32 cellular contexts compared by ENCODE assay signal in genomic region chr2:201969241-201969937, GRCh38.
A peak's percentile ranks its signal among the peaks of the same experiment; 100 is the strongest.
DNase-seq lines count a peak whose midpoint lies in the region; ATAC-seq, FAIRE-seq and TF ChIP-seq lines count a peak whose summit lies in the region.
"Had no signal": no experiment of that assay in that cellular context is flagged by ENCODE, and none has a peak within 500 bp of the region (broad histone marks: within the 10 kb centered on the region; RNA-seq: fewer than 3 reads in every experiment).

No MANE protein-coding gene starts in this region.

- CTCF ChIA-PET in SK-N-SH (lab: Yijun Ruan, JAX) = interaction anchor here (0.7 to 5.0 kb wide), 4 partner anchors 10 to 189 kb away, joined by 3 to 22 read pairs (median 6); no protein-coding TSS in a partner anchor

- H3K36me3 Mint-ChIP-seq in glutamatergic neuron (ENCODE audit: unreplicated experiment) = peaks cover 4% of the 10 kb centered on the region
- H3K36me3 Mint-ChIP-seq in activated naive CD8-positive, alpha-beta T cell treated with anti-CD3 and anti-CD28 coated beads, Interleukin-2, amount 50 U/mL, for 24 hours (ENCODE audit: low read depth) = no peaks in the 10 kb centered on the region
- H3K36me3 Mint-ChIP-seq: mesothelial cell of epicardium; natural killer cell treated with Interleukin-12 subunit alpha and Interleukin-12 subunit beta and Interleukin-15 and Interleukin-18, amount 100 ng/mL, for 72 hours; stimulated activated naive B cell treated with anti-CD40 and anti-IgM and Interleukin-4, amounts not matched to agents 10 μg/mL and 1 μg/mL and 100 μg/mL, for 72 hours had no signal

- peaks cover 12% of the 10 kb centered on the region for H3K27me3 Mint-ChIP-seq in glutamatergic neuron (ENCODE audit: unreplicated experiment)
- peaks cover 3% of the 10 kb centered on the region for H3K27me3 Mint-ChIP-seq in activated naive CD8-positive, alpha-beta T cell treated with anti-CD3 and anti-CD28 coated beads, Interleukin-2, amount 50 U/mL, for 24 hours
- H3K27me3 Mint-ChIP-seq: dendritic cell treated with granulocyte-macrophage colony-stimulating factor and Interleukin-4, amounts not matched to agents 40 ng/mL and 50 ng/mL, for 4 days; progenitor cell of endocrine pancreas had no signal

- no peak for TF ChIP-seq RAD21 in SK-N-SH (IDR thresholded peaks at IDR 0.05; ENCODE audit: low read length)

- POLR2A ChIA-PET in SK-N-SH (lab: Yijun Ruan, JAX) = no interaction called here

- FAIRE-seq in D721Med (lab: Jason Lieb, UNC) = no peak
- FAIRE-seq: GM19239, islet of Langerhans had no signal

- H3K4me1 Mint-ChIP-seq in glutamatergic neuron (ENCODE audit: low read depth, unreplicated experiment) = peaks cover 28% of the 10 kb centered on the region
- H3K4me1 Mint-ChIP-seq in activated naive CD8-positive, alpha-beta T cell treated with anti-CD3 and anti-CD28 coated beads, Interleukin-2, amount 50 U/mL, for 24 hours = peaks cover 5% of the 10 kb centered on the region
- H3K4me1 Mint-ChIP-seq: stimulated activated naive B cell treated with anti-CD40 and anti-IgM and Interleukin-4, amounts not matched to agents 10 μg/mL and 1 μg/mL and 100 μg/mL, for 72 hours had no signal

- no peak overlapping the region for H3K9ac ChIP-seq in SK-N-SH

- intact Hi-C loops in body of pancreas (cut with DNase I) = no loop called here

- TF ChIP-seq CTCF in D721Med (IDR thresholded peaks at IDR 0.05; ENCODE audit: insufficient read depth, missing control alignments) = no peak
- TF ChIP-seq CTCF in SK-N-SH (IDR thresholded peaks at IDR 0.05) = no peak
- no peak for TF ChIP-seq CTCF in glutamatergic neuron (IDR thresholded peaks at IDR 0.05; ENCODE audit: partially characterized antibody, unreplicated experiment)
- TF ChIP-seq CTCF in omental fat pad (IDR thresholded peaks at IDR 0.05) = no peak
- no peak for TF ChIP-seq CTCF in body of pancreas (IDR thresholded peaks at IDR 0.05)

- H3K27ac Mint-ChIP-seq in glutamatergic neuron (ENCODE audit: unreplicated experiment) = peak overlapping the region; percentile 62
- no peak overlapping the region for H3K27ac Mint-ChIP-seq in activated naive CD8-positive, alpha-beta T cell treated with anti-CD3 and anti-CD28 coated beads, Interleukin-2, amount 50 U/mL, for 24 hours
- H3K27ac Mint-ChIP-seq: dendritic cell treated with granulocyte-macrophage colony-stimulating factor and Interleukin-4, amounts not matched to agents 40 ng/mL and 50 ng/mL, for 4 days; mesothelial cell of epicardium; natural killer cell treated with Interleukin-12 subunit alpha and Interleukin-12 subunit beta and Interleukin-15 and Interleukin-18, amount 100 ng/mL, for 72 hours; stimulated activated naive B cell treated with anti-CD40 and anti-IgM and Interleukin-4, amounts not matched to agents 10 μg/mL and 1 μg/mL and 100 μg/mL, for 72 hours had no signal

- H2AFZ ChIP-seq in SK-N-SH (ENCODE audit: low read depth) = no peak overlapping the region; the same call in 1 of the 2 replicates
- H2AFZ ChIP-seq: PC-9 had no signal

- peak overlapping the region; percentile 54 to 66 for H3K27ac ChIP-seq in SK-N-SH (ENCODE audit: low read depth in 2 of 2, low read length in 1 of 2)
- H3K27ac ChIP-seq in body of pancreas = no peak overlapping the region
- H3K27ac ChIP-seq: C4-2B, gastrocnemius medialis, PC-9, right lobe of liver, suprapubic skin, uterus had no signal

- peak; percentile 64 for DNase-seq in D721Med (ENCODE audit: insufficient read length, low spot score)
- peak; percentile 51 for DNase-seq in SK-N-SH
- DNase-seq in glutamatergic neuron = no peak
- DNase-seq in omental fat pad (ENCODE audit: low spot score) = no peak
- DNase-seq in NAMALWA (ENCODE audit: low spot score) = no peak
- no peak for DNase-seq in body of pancreas
- DNase-seq in activated naive CD8-positive, alpha-beta T cell treated with anti-CD3 and anti-CD28 coated beads, Interleukin-2, amount 50 U/mL, for 24 hours = no peak
- no peak for DNase-seq in stimulated activated CD4-positive, alpha-beta T cell treated with anti-CD3 and anti-CD28 coated beads, Interleukin-4, amount 100 ng/mL, for 24 hours
- DNase-seq: activated CD4-positive, CD25-positive, alpha-beta regulatory T cell; activated naive CD4-positive, alpha-beta T cell treated with anti-CD3 and anti-CD28 coated beads, Interleukin-2, amount 50 U/mL, for 16 hours; aorta; Calu3; central memory CD4-positive, alpha-beta T cell; gastrocnemius medialis; left ventricle myocardium superior; NCI-H1417 treated with DMSO at 0.1 percent for 48 hours; NCI-H2081; NCI-H748 treated with DMSO at 0.1 percent for 48 hours; PC-9; right lobe of liver; stimulated activated naive B cell treated with anti-CD40 and anti-IgM and Interleukin-4, amounts not matched to agents 10 μg/mL and 1 μg/mL and 100 μg/mL, for 72 hours; uterus had no signal

- no peak overlapping the region for H3K4me3 Mint-ChIP-seq in glutamatergic neuron (ENCODE audit: unreplicated experiment)
- H3K4me3 Mint-ChIP-seq in activated naive CD8-positive, alpha-beta T cell treated with anti-CD3 and anti-CD28 coated beads, Interleukin-2, amount 50 U/mL, for 24 hours = no peak overlapping the region
- H3K4me3 Mint-ChIP-seq: dendritic cell treated with granulocyte-macrophage colony-stimulating factor and Interleukin-4, amounts not matched to agents 40 ng/mL and 50 ng/mL, for 4 days; mesothelial cell of epicardium; natural killer cell treated with Interleukin-12 subunit alpha and Interleukin-12 subunit beta and Interleukin-15 and Interleukin-18, amount 100 ng/mL, for 72 hours; stimulated activated naive B cell treated with anti-CD40 and anti-IgM and Interleukin-4, amounts not matched to agents 10 μg/mL and 1 μg/mL and 100 μg/mL, for 72 hours had no signal

- no peaks in the 10 kb centered on the region for H3K9me3 ChIP-seq in SK-N-SH
- no peaks in the 10 kb centered on the region for H3K9me3 ChIP-seq in body of pancreas
- H3K9me3 ChIP-seq: gastrocnemius medialis, right lobe of liver, suprapubic skin, uterus had no signal

- ATAC-seq in omental fat pad (ENCODE audit: low FRiP score) = peak; percentile 4
- no peak for ATAC-seq in body of pancreas
- no peak for ATAC-seq in activated naive CD8-positive, alpha-beta T cell treated with anti-CD3 and anti-CD28 coated beads, Interleukin-2, amount 50 U/mL, for 24 hours
- ATAC-seq: gastrocnemius medialis; HCT116; left ventricle myocardium superior; natural killer cell treated with Interleukin-12 subunit alpha and Interleukin-12 subunit beta and Interleukin-15 and Interleukin-18, amount 100 ng/mL, for 72 hours; right lobe of liver; Right ventricle myocardium inferior; stimulated activated naive B cell treated with anti-CD40 and anti-IgM and Interleukin-4, amounts not matched to agents 10 μg/mL and 1 μg/mL and 100 μg/mL, for 72 hours had no signal

- no peak overlapping the region for H3K4me2 ChIP-seq in SK-N-SH
- H3K4me2 ChIP-seq: PC-9 had no signal

- H3K4me1 ChIP-seq in SK-N-SH (ENCODE audit: control insufficient read depth in 1 of 2, insufficient read depth in 2 of 2, low read depth in 1 of 2, low read length in 1 of 2) (peaks cover 12 to 63% of the 10 kb centered on the region in 2 experiments; a peak in 3 of 4 replicates), body of pancreas (no peaks in the 10 kb centered on the region)
- H3K4me1 ChIP-seq: gastrocnemius medialis, right lobe of liver had no signal

- peaks cover 11% of the 10 kb centered on the region for H3K9me3 Mint-ChIP-seq in glutamatergic neuron (ENCODE audit: unreplicated experiment)
- no peaks in the 10 kb centered on the region for H3K9me3 Mint-ChIP-seq in activated naive CD8-positive, alpha-beta T cell treated with anti-CD3 and anti-CD28 coated beads, Interleukin-2, amount 50 U/mL, for 24 hours
- H3K9me3 Mint-ChIP-seq: dendritic cell treated with granulocyte-macrophage colony-stimulating factor and Interleukin-4, amounts not matched to agents 40 ng/mL and 50 ng/mL, for 4 days; mesothelial cell of epicardium; natural killer cell treated with Interleukin-12 subunit alpha and Interleukin-12 subunit beta and Interleukin-15 and Interleukin-18, amount 100 ng/mL, for 72 hours had no signal

- H3K27me3 ChIP-seq in SK-N-SH (ENCODE audit: insufficient read depth) (no peaks in the 10 kb centered on the region), body of pancreas (no peaks in the 10 kb centered on the region)
- H3K27me3 ChIP-seq: gastrocnemius medialis, right lobe of liver, suprapubic skin, uterus had no signal

- H3K36me3 ChIP-seq in SK-N-SH (replicated peaks in 1 of 2; ENCODE audit: control insufficient read depth in 1 of 2, insufficient read depth in 2 of 2, low read length in 1 of 2) (no peaks in the 10 kb centered on the region), body of pancreas (replicated peaks in 1 of 2; ENCODE audit: insufficient read depth in 1 of 2, low read depth in 2 of 2) (no peaks in the 10 kb centered on the region)
- H3K36me3 ChIP-seq: gastrocnemius medialis, right lobe of liver, suprapubic skin, uterus had no signal

- H3K4me3 ChIP-seq in SK-N-SH (ENCODE audit: low read depth in 2 of 2, low read length in 1 of 2) (no peak overlapping the region), body of pancreas (no peak overlapping the region)
- H3K4me3 ChIP-seq: gastrocnemius medialis, PC-9, right lobe of liver, suprapubic skin, uterus had no signal

- H3K9me2 ChIP-seq in SK-N-SH = no peaks in the 10 kb centered on the region

- H4K20me1 ChIP-seq in SK-N-SH (ENCODE audit: insufficient read depth) = no peaks in the 10 kb centered on the region

- TF ChIP-seq EP300 in SK-N-SH (IDR thresholded peaks at IDR 0.05; ENCODE audit: borderline replicate concordance in 1 of 2, low read depth in 1 of 2, low read length in 1 of 2) = peak in 1 of 2 experiments; percentile 29; a peak in 1 of 4 replicates

- no peaks in the 10 kb centered on the region for H3F3A ChIP-seq in SK-N-SH (replicated peaks; ENCODE audit: insufficient read depth)

- 83% methylated on average over 14 of the region's 14 CpGs for WGBS in SK-N-SH (ENCODE audit: low lambda C conversion rate)
- WGBS in body of pancreas, 2 donors = 84 to 86% methylated on average over 13 to 14 of the region's 14 CpGs

- no peak for TF ChIP-seq POLR2A in body of pancreas (IDR thresholded peaks at IDR 0.05)

- no peaks in the 10 kb centered on the region for H3K79me2 ChIP-seq in SK-N-SH (ENCODE audit: insufficient read depth)

TF ChIP-seq in SK-N-SH, 30 proteins besides CTCF, POLR2A, EP300 and RAD21:
- TF ChIP-seq RXRA (IDR thresholded peaks at IDR 0.05; ENCODE audit: borderline replicate concordance, low read depth) = no peak
- peak; percentile 32; the same call in 1 of the 2 replicates for TF ChIP-seq TCF12 (IDR thresholded peaks at IDR 0.05)

Comparison
In these comparisons a context has a peak if more than half of its experiments do, and no peak if none do; other contexts are left out.
1. DNase-seq: peak in D721Med (single experiment) and SK-N-SH (single experiment); none in glutamatergic neuron (single experiment), omental fat pad (single experiment), NAMALWA (single experiment), body of pancreas (0 of 4), activated naive CD8-positive, alpha-beta T cell treated with anti-CD3 and anti-CD28 coated beads, Interleukin-2, amount 50 U/mL, for 24 hours (single experiment) and stimulated activated CD4-positive, alpha-beta T cell treated with anti-CD3 and anti-CD28 coated beads, Interleukin-4, amount 100 ng/mL, for 24 hours (single experiment).
2. H3K27ac ChIP-seq: peak in SK-N-SH (2 of 2); none in body of pancreas (0 of 4).